Comparison of ENCODE assay signal across 1 cellular context in genomic region chr2:19901458-19902271, GRCh38.
TF ChIP-seq lines count a peak whose summit lies in the region.

TSS of gene TTC32 (minus strand) at chr2:19901983. CDS start at chr2:19901854, 129 bp downstream.

TF ChIP-seq in K562, 482 proteins besides CTCF, POLR2A, EP300 and RAD21 (continued from another document and continues in another):
- TF ChIP-seq HMBOX1 (IDR thresholded peaks at IDR 0.05) (peak; percentile 31; the same call in 1 of the 2 replicates), ZNF217 (CRISPR knock-in tag; IDR thresholded peaks at IDR 0.05) (no peak), ZFP91 (CRISPR knock-in tag; IDR thresholded peaks at IDR 0.05) (no peak), ARID3B (CRISPR knock-in tag; IDR thresholded peaks at IDR 0.05; ENCODE audit: borderline replicate concordance) (no peak), MECOM (CRISPR knock-in tag; IDR thresholded peaks at IDR 0.05) (no peak), ZSCAN32 (CRISPR knock-in tag; IDR thresholded peaks at IDR 0.05) (no peak), HES1 (IDR thresholded peaks at IDR 0.05; ENCODE audit: low read depth) (no peak), SP1 (CRISPR knock-in tag; IDR thresholded peaks at IDR 0.05) (peak; percentile 83), DDX20 (tag; IDR thresholded peaks at IDR 0.05; ENCODE audit: low read depth) (no peak), MLLT1 (IDR thresholded peaks at IDR 0.05) (peak in 1 of 2 experiments; percentile 57; a peak in 1 of 4 replicates), E2F5 (CRISPR knock-in tag; IDR thresholded peaks at IDR 0.05) (peak; percentile 77; the same call in 1 of the 2 replicates), ZNF695 (CRISPR knock-in tag; IDR thresholded peaks at IDR 0.05) (no peak), ZNF764 (CRISPR knock-in tag; IDR thresholded peaks at IDR 0.05; ENCODE audit: low read depth) (no peak), ZBTB17 (CRISPR knock-in tag; IDR thresholded peaks at IDR 0.05) (no peak), SRF (CRISPR knock-in tag; IDR thresholded peaks at IDR 0.05) (peak in 1 of 2 experiments; percentile 47; a peak in 2 of 4 replicates), ZNF561 (CRISPR knock-in tag; conservative IDR thresholded peaks at IDR 0.05) (no peak), PCBP1 (IDR thresholded peaks at IDR 0.05; ENCODE audit: low read depth, low read length, poor library complexity, severe bottlenecking) (no peak), SAFB2 (IDR thresholded peaks at IDR 0.05; ENCODE audit: borderline replicate concordance, low read depth, low read length, severe bottlenecking) (no peak), TEAD1 (CRISPR knock-in tag; IDR thresholded peaks at IDR 0.05) (peak; percentile 69 to 87; a peak in 1 of 4 replicates), NFE2L1 (tag; IDR thresholded peaks at IDR 0.05; ENCODE audit: borderline replicate concordance, low read depth) (no peak), ZNF263 (CRISPR knock-in tag; IDR thresholded peaks at IDR 0.05; ENCODE audit: borderline replicate concordance) (no peak), ZNF740 (CRISPR knock-in tag; IDR thresholded peaks at IDR 0.05) (no peak), ZNF740 (tag; IDR thresholded peaks at IDR 0.05) (no peak), ZNF551 (CRISPR knock-in tag; IDR thresholded peaks at IDR 0.05) (no peak), GTF2E2 (tag; IDR thresholded peaks at IDR 0.05) (peak; percentile 97), ESRRA (IDR thresholded peaks at IDR 0.05; ENCODE audit: borderline replicate concordance, low read depth) (peak; percentile 80), MIER1 (IDR thresholded peaks at IDR 0.05; ENCODE audit: low read depth) (no peak), TAF7 (tag; IDR thresholded peaks at IDR 0.05) (no peak), ELF2 (CRISPR knock-in tag; IDR thresholded peaks at IDR 0.05) (peak; percentile 53; the same call in 1 of the 2 replicates), SMARCA5 (IDR thresholded peaks at IDR 0.05) (no peak), PPARD (CRISPR knock-in tag; IDR thresholded peaks at IDR 0.05) (no peak), PYGO2 (tag; IDR thresholded peaks at IDR 0.05) (no peak), ARHGAP35 (IDR thresholded peaks at IDR 0.05; ENCODE audit: partially characterized antibody) (peak; percentile 91), NR4A1 (CRISPR knock-in tag; IDR thresholded peaks at IDR 0.05) (no peak), NR4A1 (tag; IDR thresholded peaks at IDR 0.05) (no peak), MTA2 (IDR thresholded peaks at IDR 0.05; ENCODE audit: low read depth) (no peak), TAL1 (IDR thresholded peaks at IDR 0.05) (peak; percentile 26; the same call in 1 of the 2 replicates), WHSC1 (IDR thresholded peaks at IDR 0.05; ENCODE audit: low read length) (no peak), ZNF175 (CRISPR knock-in tag; IDR thresholded peaks at IDR 0.05; ENCODE audit: low read depth) (no peak), STAT5A (IDR thresholded peaks at IDR 0.05; ENCODE audit: borderline replicate concordance, low read length) (peak; percentile 94), ZNF408 (CRISPR knock-in tag; IDR thresholded peaks at IDR 0.05; ENCODE audit: low read depth) (no peak), CREM (IDR thresholded peaks at IDR 0.05; ENCODE audit: low read depth) (peak; percentile 90), SREBF1 (IDR thresholded peaks at IDR 0.05; ENCODE audit: borderline replicate concordance, low read depth, low read length) (no peak), SRSF9 (IDR thresholded peaks at IDR 0.05; ENCODE audit: borderline replicate concordance, low read depth, low read length) (no peak), TAF9B (IDR thresholded peaks at IDR 0.05; ENCODE audit: partially characterized antibody) (peak; percentile 78), KDM4B (IDR thresholded peaks at IDR 0.05; ENCODE audit: borderline replicate concordance in 2 of 2, low read depth in 1 of 2) (no peak), ETS1 (conservative IDR thresholded peaks at IDR 0.05; ENCODE audit: control insufficient read depth, low read depth, low read length) (peak; percentile 31; the same call in 1 of the 2 replicates), HMGN3 (IDR thresholded peaks at IDR 0.05; ENCODE audit: borderline replicate concordance, extremely low read depth, insufficient read length, low read depth, low read length) (peak; percentile 40), CREBBP (IDR thresholded peaks at IDR 0.05; ENCODE audit: low read depth, low read length) (no peak), NCOA2 (IDR thresholded peaks at IDR 0.05; ENCODE audit: partially characterized antibody in 2 of 2) (no peak), MAX (CRISPR knock-in tag; IDR thresholded peaks at IDR 0.05) (no peak; the same call in 1 of the 2 replicates), SAP30 (IDR thresholded peaks at IDR 0.05; ENCODE audit: borderline replicate concordance, insufficient read depth, low read depth, low read length, poor library complexity, severe bottlenecking) (peak; percentile 51), MBD2 (IDR thresholded peaks at IDR 0.05; ENCODE audit: borderline replicate concordance, low read depth) (peak; percentile 53; the same call in 1 of the 2 replicates), E2F8 (IDR thresholded peaks at IDR 0.05; ENCODE audit: low read depth, partially characterized antibody) (peak; percentile 18), CREB3L1 (IDR thresholded peaks at IDR 0.05; ENCODE audit: borderline replicate concordance, low read depth) (peak; percentile 94), ZFP36 (IDR thresholded peaks at IDR 0.05; ENCODE audit: low read depth, low read length, partially characterized antibody) (no peak), CHD4 (IDR thresholded peaks at IDR 0.05; ENCODE audit: insufficient read depth, insufficient replicate concordance, low read depth, low read length, poor library complexity, severe bottlenecking) (no peak), ZBTB1 (CRISPR knock-in tag; IDR thresholded peaks at IDR 0.05; ENCODE audit: borderline replicate concordance, low read depth) (peak; percentile 38; the same call in 1 of the 2 replicates)
